Comparison of ENCODE assay signal across 18 cellular contexts in the genomic region with DNA sequence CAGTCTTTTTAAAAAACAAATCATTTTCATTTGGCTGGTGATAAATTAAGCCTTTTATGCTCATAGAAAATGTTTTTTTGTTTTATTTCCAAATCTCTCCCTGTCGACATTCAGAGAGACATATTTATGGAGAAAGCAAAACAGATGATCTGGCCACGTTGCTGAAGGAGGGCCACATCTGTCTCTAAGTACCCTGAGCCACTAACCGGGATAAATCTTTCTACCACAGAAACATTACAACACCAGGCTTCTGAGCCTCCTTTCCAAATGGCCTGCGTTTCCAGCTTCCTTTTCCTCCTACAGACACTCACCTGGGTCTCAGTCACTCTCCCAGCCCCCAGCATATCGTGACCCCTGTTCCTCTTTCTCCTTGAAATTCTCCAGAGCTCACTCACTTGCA.
DNase-seq lines count a peak whose midpoint lies in the region; ATAC-seq and TF ChIP-seq lines count a peak whose summit lies in the region.
"Had no signal": no experiment of that assay in that cellular context is flagged by ENCODE, and none has a peak within 500 bp of the region (broad histone marks: within the 10 kb centered on the region; RNA-seq: fewer than 3 reads in every experiment).

No MANE protein-coding gene starts in this region.

- H3K4me1 Mint-ChIP-seq in natural killer cell treated with Interleukin-12 subunit alpha and Interleukin-12 subunit beta and Interleukin-15 and Interleukin-18, amount 100 ng/mL, for 72 hours (ENCODE audit: low read depth in 2 of 2) = peaks cover 0 to 5% of the 10 kb centered on the region in 2 donors
- H3K4me1 Mint-ChIP-seq: CD8-positive, alpha-beta memory T cell had no signal

- H3K4me3 ChIP-seq in AG10803 (ENCODE audit: low read length) = no peak overlapping the region
- no peak overlapping the region for H3K4me3 ChIP-seq in fibroblast of villous mesenchyme (ENCODE audit: low read depth, low read length)

- intact Hi-C loops in sciatic nerve (cut with DNase I) = no loop called here

- no peak overlapping the region for H3K27ac Mint-ChIP-seq in natural killer cell treated with Interleukin-12 subunit alpha and Interleukin-12 subunit beta and Interleukin-15 and Interleukin-18, amount 100 ng/mL, for 72 hours
- H3K27ac Mint-ChIP-seq: CD8-positive, alpha-beta memory T cell had no signal

- peak; percentile 88 for ATAC-seq in sciatic nerve
- no peak for ATAC-seq in natural killer cell treated with Interleukin-12 subunit alpha and Interleukin-12 subunit beta and Interleukin-15 and Interleukin-18, amount 100 ng/mL, for 72 hours

- TF ChIP-seq CTCF in AG10803 (conservative IDR thresholded peaks at IDR 0.05; ENCODE audit: low read length) (no peak), fibroblast of villous mesenchyme (IDR thresholded peaks at IDR 0.05; ENCODE audit: insufficient read depth, low read depth, low read length) (no peak)

- H3K36me3 Mint-ChIP-seq in natural killer cell treated with Interleukin-12 subunit alpha and Interleukin-12 subunit beta and Interleukin-15 and Interleukin-18, amount 100 ng/mL, for 72 hours = no peaks in the 10 kb centered on the region
- H3K36me3 Mint-ChIP-seq: CD8-positive, alpha-beta memory T cell had no signal

- no peak overlapping the region for H3K4me3 Mint-ChIP-seq in natural killer cell treated with Interleukin-12 subunit alpha and Interleukin-12 subunit beta and Interleukin-15 and Interleukin-18, amount 100 ng/mL, for 72 hours
- H3K4me3 Mint-ChIP-seq: CD8-positive, alpha-beta memory T cell had no signal

- no peaks in the 10 kb centered on the region for H3K9me3 Mint-ChIP-seq in natural killer cell treated with Interleukin-12 subunit alpha and Interleukin-12 subunit beta and Interleukin-15 and Interleukin-18, amount 100 ng/mL, for 72 hours

- peaks cover 0 to 5% of the 10 kb centered on the region in 2 donors for H3K27me3 Mint-ChIP-seq in natural killer cell treated with Interleukin-12 subunit alpha and Interleukin-12 subunit beta and Interleukin-15 and Interleukin-18, amount 100 ng/mL, for 72 hours

- DNase-seq in AG10803 (ENCODE audit: low read depth) (peak; percentile 88), MV-4-11 (lab: John Stamatoyannopoulos, UW) (peak; percentile 15), fibroblast of villous mesenchyme (ENCODE audit: low read depth) (peak; percentile 71), sciatic nerve (ENCODE audit: low spot score) (no peak), NCI-H2196 (lab: John Stamatoyannopoulos, UW; ENCODE audit: unreplicated experiment) (no peak), COLO829 (ENCODE audit: low spot score) (no peak)
- DNase-seq in natural killer cell treated with Interleukin-12 subunit alpha and Interleukin-12 subunit beta and Interleukin-15 and Interleukin-18, amount 100 ng/mL, for 72 hours (ENCODE audit: low spot score) = no peak
- DNase-seq in activated CD4-positive, alpha-beta T cell treated with anti-CD3 and anti-CD28 coated beads for 1 hour = no peak
- DNase-seq: 8988T; CD8-positive, alpha-beta memory T cell; KBM-7; MM.1S; NCI-H1105 treated with DMSO at 0.1 percent for 48 hours; NCI-H2081; NCI-H2171; NCI-H446; Right ventricle myocardium superior; SW 1271 had no signal

Comparison
In these comparisons a context has a peak if more than half of its experiments do, and no peak if none do; other contexts are left out.
1. DNase-seq: peak in AG10803 (single experiment), MV-4-11 (single experiment) and fibroblast of villous mesenchyme (single experiment); none in sciatic nerve (single experiment), NCI-H2196 (single experiment), COLO829 (single experiment), natural killer cell treated with Interleukin-12 subunit alpha and Interleukin-12 subunit beta and Interleukin-15 and Interleukin-18, amount 100 ng/mL, for 72 hours (single experiment) and activated CD4-positive, alpha-beta T cell treated with anti-CD3 and anti-CD28 coated beads for 1 hour (single experiment).